Comparison of ENCODE assay signal across 23 cellular contexts in the genomic region with DNA sequence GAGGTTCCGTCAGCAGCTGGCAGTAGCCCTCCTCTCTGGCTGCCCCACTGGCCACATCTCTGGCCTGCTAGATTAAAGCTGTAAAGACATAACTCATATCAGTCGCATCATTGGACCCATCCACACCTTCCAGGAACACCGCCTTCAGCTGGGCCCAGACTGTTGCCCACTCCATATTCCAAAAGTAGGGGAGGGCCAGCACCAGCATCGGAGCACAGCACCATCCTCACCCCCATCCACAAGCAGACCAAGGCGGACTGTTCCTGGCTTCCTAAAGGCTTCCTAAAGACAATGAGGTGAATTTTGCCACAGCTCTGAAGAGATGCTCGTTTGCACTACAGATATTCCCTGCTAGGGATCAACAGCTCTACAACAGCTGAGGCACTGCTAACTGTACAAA. TPM values are rescaled to one million over a fixed set of nuclear protein-coding genes. Genes with fewer than 3 reads are reported as not detected.
"Had no signal": no experiment of that assay in that cellular context is flagged by ENCODE, and none has a peak within 500 bp of the region (broad histone marks: within the 10 kb centered on the region; RNA-seq: fewer than 3 reads in every experiment).

No MANE protein-coding gene starts in this region.

- H3K4me1 ChIP-seq: pancreas had no signal

- H3K36me3 ChIP-seq: pancreas had no signal

- H3K36me3 Mint-ChIP-seq: activated CD8-positive, alpha-beta memory T cell treated with anti-CD3 and anti-CD28 coated beads, Interleukin-2, amount 10 ng/mL, durations not matched to agents 7 days and 5 days; activated naive CD4-positive, alpha-beta T cell treated with anti-CD3 and anti-CD28 coated beads, Interleukin-2, amount 10 ng/mL, durations not matched to agents 7 days and 5 days; natural killer cell treated with Interleukin-12 subunit alpha and Interleukin-12 subunit beta and Interleukin-15 and Interleukin-18, amount 100 ng/mL, for 72 hours had no signal

- H3K27ac ChIP-seq: body of pancreas, cardiac muscle cell, pancreas had no signal

- H3K9me3 ChIP-seq: body of pancreas, pancreas, tibial nerve had no signal

- H3K9me3 Mint-ChIP-seq: activated CD4-positive, alpha-beta memory T cell treated with anti-CD3 and anti-CD28 coated beads, Interleukin-2, amount 10 ng/mL, durations not matched to agents 7 days and 5 days; activated CD4-positive, alpha-beta T cell treated with anti-CD3 and anti-CD28 coated beads, Interleukin-2, amount 10 ng/mL, durations not matched to agents 24 days and 14 days; activated naive CD4-positive, alpha-beta T cell treated with anti-CD3 and anti-CD28 coated beads, Interleukin-2, amount 10 ng/mL, durations not matched to agents 7 days and 5 days; dendritic cell treated with granulocyte-macrophage colony-stimulating factor and Interleukin-4, amounts not matched to agents 40 ng/mL and 50 ng/mL, for 4 days; natural killer cell treated with Interleukin-12 subunit alpha and Interleukin-12 subunit beta and Interleukin-15 and Interleukin-18, amount 100 ng/mL, for 72 hours had no signal

- H3K27ac Mint-ChIP-seq: activated CD4-positive, alpha-beta memory T cell treated with anti-CD3 and anti-CD28 coated beads, Interleukin-2, amount 10 ng/mL, durations not matched to agents 7 days and 5 days; activated CD8-positive, alpha-beta memory T cell treated with anti-CD3 and anti-CD28 coated beads, Interleukin-2, amount 10 ng/mL, durations not matched to agents 7 days and 5 days; activated naive CD4-positive, alpha-beta T cell treated with anti-CD3 and anti-CD28 coated beads, Interleukin-2, amount 10 ng/mL, durations not matched to agents 7 days and 5 days; dendritic cell treated with granulocyte-macrophage colony-stimulating factor and Interleukin-4, amounts not matched to agents 40 ng/mL and 50 ng/mL, for 4 days; natural killer cell treated with Interleukin-12 subunit alpha and Interleukin-12 subunit beta and Interleukin-15 and Interleukin-18, amount 100 ng/mL, for 72 hours had no signal

- H3K4me3 Mint-ChIP-seq: activated CD4-positive, alpha-beta memory T cell treated with anti-CD3 and anti-CD28 coated beads, Interleukin-2, amount 10 ng/mL, durations not matched to agents 7 days and 5 days; activated CD4-positive, alpha-beta T cell treated with anti-CD3 and anti-CD28 coated beads, Interleukin-2, amount 10 ng/mL, durations not matched to agents 24 days and 14 days; activated CD8-positive, alpha-beta memory T cell treated with anti-CD3 and anti-CD28 coated beads, Interleukin-2, amount 10 ng/mL, durations not matched to agents 7 days and 5 days; activated naive CD4-positive, alpha-beta T cell treated with anti-CD3 and anti-CD28 coated beads, Interleukin-2, amount 10 ng/mL, durations not matched to agents 7 days and 5 days; dendritic cell treated with granulocyte-macrophage colony-stimulating factor and Interleukin-4, amounts not matched to agents 40 ng/mL and 50 ng/mL, for 4 days; natural killer cell treated with Interleukin-12 subunit alpha and Interleukin-12 subunit beta and Interleukin-15 and Interleukin-18, amount 100 ng/mL, for 72 hours had no signal

- H3K4me3 ChIP-seq: body of pancreas, cardiac muscle cell, pancreas, tibial nerve had no signal

- H3K27me3 ChIP-seq: body of pancreas, cardiac muscle cell, pancreas, tibial nerve had no signal

- ATAC-seq: activated CD4-positive, CD25-positive, alpha-beta regulatory T cell treated with anti-CD3 and anti-CD28 coated beads, Interleukin-2, amount 50 U/mL, for 24 hours; activated CD8-positive, alpha-beta memory T cell treated with anti-CD3 and anti-CD28 coated beads, Interleukin-2, amount 10 ng/mL, durations not matched to agents 7 days and 5 days; body of pancreas; left ventricle myocardium superior; natural killer cell treated with Interleukin-12 subunit alpha and Interleukin-12 subunit beta and Interleukin-15 and Interleukin-18, amount 100 ng/mL, for 72 hours; pancreas; sciatic nerve had no signal

- FAIRE-seq: pancreas had no signal

- DNase-seq: activated CD4-positive, alpha-beta memory T cell treated with anti-CD3 and anti-CD28 coated beads, Interleukin-2, amount 10 ng/mL, durations not matched to agents 7 days and 5 days; activated CD4-positive, alpha-beta T cell treated with anti-CD3 and anti-CD28 coated beads, Interleukin-2, amount 10 ng/mL, durations not matched to agents 24 days and 14 days; activated CD8-positive, alpha-beta memory T cell treated with anti-CD3 and anti-CD28 coated beads, Interleukin-2, amount 10 ng/mL, durations not matched to agents 7 days and 5 days; activated effector memory CD4-positive, alpha-beta T cell treated with anti-CD3 and anti-CD28 coated beads, Interleukin-2, amount 50 U/mL, for 16 hours; activated naive CD4-positive, alpha-beta T cell treated with anti-CD3 and anti-CD28 coated beads, Interleukin-2, amount 10 ng/mL, durations not matched to agents 7 days and 5 days; activated T-cell treated with anti-CD3 and anti-CD28 coated beads for 4 hours; amygdala; body of pancreas; effector memory CD4-positive, alpha-beta T cell; foreskin melanocyte; hypothalamus; left ventricle myocardium superior; midbrain; pancreas; stimulated activated CD4-positive, alpha-beta T cell treated with anti-CD3 and anti-CD28 coated beads, Interleukin-4, amount 100 ng/mL, for 24 hours; stimulated activated naive CD4-positive, alpha-beta T cell treated with Interleukin-2 at 50 U/mL for 16 hours had no signal

RNA-seq across cellular contexts. Expression of a gene that starts 54.1 kb away (rescaled TPM):
- total RNA-seq: activated CD4-positive, alpha-beta memory T cell treated with anti-CD3 and anti-CD28 coated beads, Interleukin-2, amount 10 ng/mL, durations not matched to agents 7 days and 5 days; activated CD4-positive, alpha-beta T cell treated with anti-CD3 and anti-CD28 coated beads, Interleukin-2, amount 10 ng/mL, durations not matched to agents 24 days and 14 days; activated CD8-positive, alpha-beta memory T cell treated with anti-CD3 and anti-CD28 coated beads, Interleukin-2, amount 10 ng/mL, durations not matched to agents 7 days and 5 days; natural killer cell treated with Interleukin-12 subunit alpha and Interleukin-12 subunit beta and Interleukin-15 and Interleukin-18, amount 100 ng/mL, for 72 hours; T-helper 2 cell treated with Interferon-gamma antibody and Interleukin-4, amounts not matched to agents 100 ng/mL and 5 ng/mL, for 36 hours had no signal
